Comparison of ENCODE assay signal across 1 cellular context in the genomic region with DNA sequence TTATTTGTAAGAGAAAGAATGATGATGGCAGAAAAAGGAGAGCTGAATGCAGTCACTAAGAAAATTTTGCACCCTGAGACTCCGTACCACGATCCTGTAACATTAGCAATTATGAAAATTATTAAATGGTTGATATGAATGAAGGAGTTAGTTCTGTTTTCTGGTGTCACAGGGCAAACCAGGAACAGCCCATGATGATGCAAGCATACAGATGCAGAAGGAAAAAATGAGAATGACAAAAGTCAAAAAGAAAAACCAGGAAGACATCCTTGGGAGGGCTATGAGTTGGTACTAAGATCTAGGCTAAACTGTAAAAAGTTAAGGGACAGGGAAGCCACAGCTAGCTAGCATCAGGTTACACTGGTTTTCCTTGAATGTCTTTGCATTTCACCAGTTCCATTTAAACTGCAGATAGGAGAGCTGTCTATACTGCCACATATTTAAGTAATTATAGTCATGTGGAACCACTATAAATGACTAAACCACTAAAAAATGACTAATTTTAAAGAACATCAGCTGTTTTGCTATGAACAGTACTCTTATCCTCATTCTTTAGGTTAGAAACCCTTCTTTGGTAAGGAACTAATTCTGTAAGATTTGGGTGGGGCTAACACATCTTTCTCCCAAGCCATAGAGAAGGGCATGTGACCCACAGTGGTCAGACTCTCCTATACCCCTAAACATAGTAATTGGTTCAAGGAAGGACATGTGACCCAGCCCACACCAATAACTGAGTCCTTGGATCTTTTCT.
TF ChIP-seq lines count a peak whose summit lies in the region.

No MANE protein-coding gene starts in this region.

TF ChIP-seq in SK-N-SH, 30 proteins besides CTCF, POLR2A, EP300 and RAD21 (continued from another document):
- no peak for TF ChIP-seq TEAD4 (IDR thresholded peaks at IDR 0.05; ENCODE audit: borderline replicate concordance, insufficient read depth)
- no peak for TF ChIP-seq EZH2phosphoT487 (IDR thresholded peaks at IDR 0.05; ENCODE audit: borderline replicate concordance, low read depth)
- no peak for TF ChIP-seq GATA2 (CRISPR knock-in tag; IDR thresholded peaks at IDR 0.05)
- TF ChIP-seq, protein P1, sequence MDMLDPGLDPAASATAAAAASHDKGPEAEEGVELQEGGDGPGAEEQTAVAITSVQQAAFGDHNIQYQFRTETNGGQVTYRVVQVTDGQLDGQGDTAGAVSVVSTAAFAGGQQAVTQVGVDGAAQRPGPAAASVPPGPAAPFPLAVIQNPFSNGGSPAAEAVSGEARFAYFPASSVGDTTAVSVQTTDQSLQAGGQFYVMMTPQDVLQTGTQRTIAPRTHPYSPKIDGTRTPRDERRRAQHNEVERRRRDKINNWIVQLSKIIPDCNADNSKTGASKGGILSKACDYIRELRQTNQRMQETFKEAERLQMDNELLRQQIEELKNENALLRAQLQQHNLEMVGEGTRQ (IDR thresholded peaks at IDR 0.05; ENCODE audit: borderline replicate concordance, low read depth, low read length) = no peak; the same call in 1 of the 2 replicates
- no peak for TF ChIP-seq ELF1 (IDR thresholded peaks at IDR 0.05)
- no peak for TF ChIP-seq SMC3 (IDR thresholded peaks at IDR 0.05; ENCODE audit: low read depth, low read length)
- TF ChIP-seq JUND (IDR thresholded peaks at IDR 0.05) = peak; percentile 48
- TF ChIP-seq NRF1 (IDR thresholded peaks at IDR 0.05; ENCODE audit: low read depth, low read length) = no peak
- TF ChIP-seq, protein P2, sequence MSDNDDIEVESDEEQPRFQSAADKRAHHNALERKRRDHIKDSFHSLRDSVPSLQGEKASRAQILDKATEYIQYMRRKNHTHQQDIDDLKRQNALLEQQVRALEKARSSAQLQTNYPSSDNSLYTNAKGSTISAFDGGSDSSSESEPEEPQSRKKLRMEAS (IDR thresholded peaks at IDR 0.05; ENCODE audit: low read depth) = 0 out of 2 replicates have a peak, but pooled peaks have one; percentile 41
- no peak for TF ChIP-seq RCOR1 (IDR thresholded peaks at IDR 0.05; ENCODE audit: low read length)
- no peak for TF ChIP-seq TAF1 (IDR thresholded peaks at IDR 0.05; ENCODE audit: borderline replicate concordance, low read depth, low read length)
- TF ChIP-seq CHD2 (IDR thresholded peaks at IDR 0.05; ENCODE audit: low read length, partially characterized antibody) = no peak
- no peak for TF ChIP-seq MXI1 (IDR thresholded peaks at IDR 0.05; ENCODE audit: low read depth, low read length)
- TF ChIP-seq FOXJ3 (CRISPR knock-in tag; IDR thresholded peaks at IDR 0.05) = no peak
- TF ChIP-seq RXRA (IDR thresholded peaks at IDR 0.05; ENCODE audit: borderline replicate concordance, low read depth) = no peak
- TF ChIP-seq GABPA (IDR thresholded peaks at IDR 0.05; ENCODE audit: low read depth) = no peak
- TF ChIP-seq POLR2AphosphoS5 (IDR thresholded peaks at IDR 0.05; ENCODE audit: low read depth, low read length) = peak; percentile 67; the same call in 1 of the 2 replicates
- TF ChIP-seq, protein P3, sequence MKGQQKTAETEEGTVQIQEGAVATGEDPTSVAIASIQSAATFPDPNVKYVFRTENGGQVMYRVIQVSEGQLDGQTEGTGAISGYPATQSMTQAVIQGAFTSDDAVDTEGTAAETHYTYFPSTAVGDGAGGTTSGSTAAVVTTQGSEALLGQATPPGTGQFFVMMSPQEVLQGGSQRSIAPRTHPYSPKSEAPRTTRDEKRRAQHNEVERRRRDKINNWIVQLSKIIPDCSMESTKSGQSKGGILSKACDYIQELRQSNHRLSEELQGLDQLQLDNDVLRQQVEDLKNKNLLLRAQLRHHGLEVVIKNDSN (IDR thresholded peaks at IDR 0.05; ENCODE audit: borderline replicate concordance, low read depth) = peak; percentile 78
- peak; percentile 98 for TF ChIP-seq TCF12 (IDR thresholded peaks at IDR 0.05)
- TF ChIP-seq, protein P4, sequence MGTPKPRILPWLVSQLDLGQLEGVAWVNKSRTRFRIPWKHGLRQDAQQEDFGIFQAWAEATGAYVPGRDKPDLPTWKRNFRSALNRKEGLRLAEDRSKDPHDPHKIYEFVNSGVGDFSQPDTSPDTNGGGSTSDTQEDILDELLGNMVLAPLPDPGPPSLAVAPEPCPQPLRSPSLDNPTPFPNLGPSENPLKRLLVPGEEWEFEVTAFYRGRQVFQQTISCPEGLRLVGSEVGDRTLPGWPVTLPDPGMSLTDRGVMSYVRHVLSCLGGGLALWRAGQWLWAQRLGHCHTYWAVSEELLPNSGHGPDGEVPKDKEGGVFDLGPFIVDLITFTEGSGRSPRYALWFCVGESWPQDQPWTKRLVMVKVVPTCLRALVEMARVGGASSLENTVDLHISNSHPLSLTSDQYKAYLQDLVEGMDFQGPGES (IDR thresholded peaks at IDR 0.05; ENCODE audit: low read depth, low read length) = no peak
- TF ChIP-seq FOXM1 (IDR thresholded peaks at IDR 0.05; ENCODE audit: low read depth) = no peak
- TF ChIP-seq SIN3A (IDR thresholded peaks at IDR 0.05; ENCODE audit: borderline replicate concordance, low read depth, low read length) = no peak
- TF ChIP-seq MEF2A (IDR thresholded peaks at IDR 0.05; ENCODE audit: borderline replicate concordance, low read depth) = no peak
